9 cellular contexts compared by ENCODE assay signal in the genomic region with DNA sequence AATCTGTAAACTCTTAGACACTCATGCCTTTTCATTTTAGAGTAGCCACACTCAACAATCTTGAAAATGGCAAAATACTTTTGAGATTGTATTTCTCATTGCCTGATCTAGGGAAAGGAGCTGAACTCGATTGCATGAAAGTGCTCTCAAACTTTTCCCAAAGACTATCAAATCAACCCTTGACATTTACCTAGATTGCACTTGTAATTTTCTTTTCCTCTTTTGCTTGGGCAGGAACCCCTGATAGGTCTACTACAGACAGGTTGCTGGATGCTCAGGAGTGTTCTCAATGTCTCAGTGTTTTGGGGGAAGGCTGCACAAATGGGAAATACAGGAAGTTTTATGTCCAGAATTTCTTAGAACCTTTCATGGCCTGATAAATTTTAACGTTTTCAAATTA.
"Had no signal": no experiment of that assay in that cellular context is flagged by ENCODE, and none has a peak within 500 bp of the region (broad histone marks: within the 10 kb centered on the region; RNA-seq: fewer than 3 reads in every experiment).

No MANE protein-coding gene starts in this region.

- ATAC-seq: GM23338, HCT116 had no signal

- DNase-seq: GM23248, GOT3, H7, H9, HCEC 1CT, HFFc6 had no signal

- H3K36me3 ChIP-seq: HAP-1 had no signal

- H3K4me3 ChIP-seq: GM23248, GM23338, HAP-1 had no signal

- H3K27ac ChIP-seq: GM23248 had no signal

- H3K4me1 ChIP-seq: HAP-1 had no signal

- H3K9me3 ChIP-seq: HAP-1 had no signal
